ENCODE assay signal across 12 cellular contexts in the genomic region with DNA sequence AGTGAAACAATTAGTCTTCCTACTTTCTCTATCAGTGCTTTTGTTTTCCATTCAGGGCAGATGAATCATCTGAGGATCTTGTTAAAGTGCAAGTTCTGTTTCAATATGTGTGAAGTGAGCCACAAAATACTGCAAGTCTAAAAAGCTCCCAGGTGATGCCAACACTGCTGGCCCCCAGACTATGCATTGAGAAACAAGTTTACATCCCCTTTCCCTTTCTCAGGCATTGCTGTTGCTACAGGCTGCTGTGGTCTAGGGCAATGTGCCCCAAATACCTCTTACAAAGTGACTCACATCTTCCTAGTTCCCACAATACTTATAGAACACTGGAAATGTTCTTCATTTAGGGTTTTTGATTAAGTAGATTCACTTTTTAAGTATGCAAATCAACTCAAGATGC. TPM values are rescaled to one million over a fixed set of nuclear protein-coding genes. Genes with fewer than 3 reads are reported as not detected.
A peak's percentile ranks its signal among the peaks of the same experiment; 100 is the strongest.
DNase-seq lines count a peak whose midpoint lies in the region; ATAC-seq, FAIRE-seq and TF ChIP-seq lines count a peak whose summit lies in the region.
"Had no signal": no experiment of that assay in that cellular context is flagged by ENCODE, and none has a peak within 500 bp of the region (broad histone marks: within the 10 kb centered on the region; RNA-seq: fewer than 3 reads in every experiment).

No MANE protein-coding gene starts in this region.

- H3K27me3 Mint-ChIP-seq in activated naive CD8-positive, alpha-beta T cell treated with anti-CD3 and anti-CD28 coated beads, Interleukin-2, amount 50 U/mL, for 24 hours = no peaks in the 10 kb centered on the region
- H3K27me3 Mint-ChIP-seq in immature natural killer cell (ENCODE audit: low read depth in 3 of 3) = peaks cover 0 to 9% (median 2%) of the 10 kb centered on the region in 3 donors

- H2AFZ ChIP-seq in keratinocyte (ENCODE audit: control insufficient read depth, low read length) = no peak overlapping the region

- no peaks in the 10 kb centered on the region for H3K9me1 ChIP-seq in keratinocyte (ENCODE audit: control insufficient read depth, extremely low read depth, insufficient read depth, low read length)

- no peak overlapping the region for H3K9ac ChIP-seq in keratinocyte (ENCODE audit: control insufficient read depth, extremely low read depth, insufficient read depth, low read length)

- no peaks in the 10 kb centered on the region for H3K79me2 ChIP-seq in keratinocyte (ENCODE audit: control insufficient read depth, insufficient read depth, low read length)

- peaks cover 9% of the 10 kb centered on the region for H3K4me1 ChIP-seq in keratinocyte (ENCODE audit: control insufficient read depth, extremely low read depth, insufficient read depth, low read length)
- H3K4me1 ChIP-seq: gastroesophageal sphincter had no signal

- H3K27ac ChIP-seq in keratinocyte (ENCODE audit: control insufficient read depth, insufficient read depth, low read length) = no peak overlapping the region
- H3K27ac ChIP-seq: gastroesophageal sphincter had no signal

- peak overlapping the region; percentile 22 for H3K4me2 ChIP-seq in keratinocyte (ENCODE audit: control insufficient read depth, extremely low read depth, insufficient read depth, low read depth, low read length)

- H3K4me1 Mint-ChIP-seq in activated naive CD8-positive, alpha-beta T cell treated with anti-CD3 and anti-CD28 coated beads, Interleukin-2, amount 50 U/mL, for 24 hours = peaks cover 10% of the 10 kb centered on the region
- H3K4me1 Mint-ChIP-seq in immature natural killer cell = no peaks in the 10 kb centered on the region

- no peak overlapping the region for H3K4me3 Mint-ChIP-seq in activated naive CD8-positive, alpha-beta T cell treated with anti-CD3 and anti-CD28 coated beads, Interleukin-2, amount 50 U/mL, for 24 hours
- no peak overlapping the region for H3K4me3 Mint-ChIP-seq in immature natural killer cell
- H3K4me3 Mint-ChIP-seq: stimulated activated naive CD8-positive, alpha-beta T cell treated with anti-CD3 and anti-CD28 coated beads, Interleukin-15, Interleukin-2, amounts not matched to agents 100 ng/mL and 50 ng/mL, for 24 hours had no signal

- peak; percentile 94 for ATAC-seq in activated naive CD8-positive, alpha-beta T cell treated with anti-CD3 and anti-CD28 coated beads, Interleukin-2, amount 50 U/mL, for 24 hours
- ATAC-seq in HG03159 (IDR thresholded peaks at IDR 0.05; ENCODE audit: unreplicated experiment) = no peak
- ATAC-seq: gastroesophageal sphincter had no signal

- no peak overlapping the region for H3K27ac Mint-ChIP-seq in activated naive CD8-positive, alpha-beta T cell treated with anti-CD3 and anti-CD28 coated beads, Interleukin-2, amount 50 U/mL, for 24 hours
- no peak overlapping the region for H3K27ac Mint-ChIP-seq in immature natural killer cell
- H3K27ac Mint-ChIP-seq: activated T-helper 2 cell treated with anti-CD3 and anti-CD28 coated beads, Interferon-gamma antibody, Interleukin-2, Interleukin-4, amounts not matched to agents 10 μg/mL and 5 μg/mL and 100 μg/mL, durations not matched to agents 14 hours and 24 hours and 36 hours; stimulated activated naive CD8-positive, alpha-beta T cell treated with anti-CD3 and anti-CD28 coated beads, Interleukin-15, Interleukin-2, amounts not matched to agents 100 ng/mL and 50 ng/mL, for 24 hours had no signal

- DNase-seq in CD1c-positive myeloid dendritic cell (ENCODE audit: extremely low spot score) (peak; percentile 3), HS-5 (ENCODE audit: low read depth) (peak; percentile 15), keratinocyte (ENCODE audit: low read depth, low spot score) (no peak), immature natural killer cell (no peak), SK-N-DZ (ENCODE audit: low spot score) (no peak)
- peak; percentile 9 for DNase-seq in activated naive CD8-positive, alpha-beta T cell treated with anti-CD3 and anti-CD28 coated beads, Interleukin-2, amount 50 U/mL, for 24 hours
- DNase-seq: NCI-H226 had no signal

- dilution Hi-C loops in keratinocyte (cut with MboI; ENCODE audit: extremely low pct_ligation_motif_present, low sequenced_read_pairs) = no loop called here

- no peaks in the 10 kb centered on the region for H4K20me1 ChIP-seq in keratinocyte (ENCODE audit: control insufficient read depth, extremely low read depth, insufficient read depth, low read length)

- H3K36me3 ChIP-seq in keratinocyte (ENCODE audit: control insufficient read depth in 2 of 2, extremely low read depth in 1 of 2, insufficient read depth in 2 of 2, low read length in 2 of 2) = no peaks in the 10 kb centered on the region
- H3K36me3 ChIP-seq: gastroesophageal sphincter had no signal

- no peaks in the 10 kb centered on the region for H3K9me3 Mint-ChIP-seq in activated naive CD8-positive, alpha-beta T cell treated with anti-CD3 and anti-CD28 coated beads, Interleukin-2, amount 50 U/mL, for 24 hours
- no peaks in the 10 kb centered on the region for H3K9me3 Mint-ChIP-seq in immature natural killer cell
- H3K9me3 Mint-ChIP-seq: activated T-helper 2 cell treated with anti-CD3 and anti-CD28 coated beads, Interferon-gamma antibody, Interleukin-2, Interleukin-4, amounts not matched to agents 10 μg/mL and 5 μg/mL and 100 μg/mL, durations not matched to agents 14 hours and 24 hours and 36 hours; stimulated activated naive CD8-positive, alpha-beta T cell treated with anti-CD3 and anti-CD28 coated beads, Interleukin-15, Interleukin-2, amounts not matched to agents 100 ng/mL and 50 ng/mL, for 24 hours had no signal

- TF ChIP-seq CTCF in keratinocyte (optimal IDR thresholded peaks at IDR 0.05 in 1 of 3, IDR thresholded peaks at IDR 0.05 in 1 of 3, conservative IDR thresholded peaks at IDR 0.05 in 1 of 3; ENCODE audit: extremely low read depth in 1 of 3, insufficient read depth in 2 of 3, low read length in 3 of 3) = no peak

- FAIRE-seq in keratinocyte (lab: Jason Lieb, UNC) = no peak
- FAIRE-seq: GM18507 had no signal

- H3K27me3 ChIP-seq in keratinocyte (ENCODE audit: control insufficient read depth, extremely low read depth, insufficient read depth, low read length) = no peaks in the 10 kb centered on the region
- H3K27me3 ChIP-seq: gastroesophageal sphincter had no signal

- no peaks in the 10 kb centered on the region for H3K9me3 ChIP-seq in keratinocyte (ENCODE audit: control insufficient read depth, low read depth, low read length)
- H3K9me3 ChIP-seq: gastroesophageal sphincter had no signal

- H3K36me3 Mint-ChIP-seq in activated naive CD8-positive, alpha-beta T cell treated with anti-CD3 and anti-CD28 coated beads, Interleukin-2, amount 50 U/mL, for 24 hours (ENCODE audit: low read depth) = no peaks in the 10 kb centered on the region
- H3K36me3 Mint-ChIP-seq in immature natural killer cell = no peaks in the 10 kb centered on the region

- H3K4me3 ChIP-seq in keratinocyte (ENCODE audit: control insufficient read depth in 2 of 3, extremely low read depth in 1 of 3, insufficient read depth in 2 of 3, low read depth in 1 of 3, low read length in 3 of 3) = no peak overlapping the region
- H3K4me3 ChIP-seq: gastroesophageal sphincter had no signal

RNA-seq across cellular contexts. Expression of a gene that starts 31.8 kb away (rescaled TPM):
- polyA plus RNA-seq in keratinocyte = 56.1 to 120 TPM (median 119 TPM) in 3 replicates
- polyA plus RNA-seq in keratinocyte (2011; ENCODE audit: low read depth) = 59.8 TPM
- 109 and 128 TPM in 2 replicates for polyA plus RNA-seq in keratinocyte (2011; cell fraction: cytosol; rRNA removed)
- 45.3 and 66.7 TPM in 2 replicates for polyA plus RNA-seq in keratinocyte (2011; cell fraction: nucleus; rRNA removed)
- polyA plus RNA-seq in keratinocyte (2012; ENCODE audit: low replicate concordance) = 86.8 and 108 TPM in 2 replicates
- 3.4 to 30.3 TPM (median 17.3 TPM) in 3 replicates for polyA minus RNA-seq in keratinocyte
- 31.1 TPM for polyA minus RNA-seq in keratinocyte (2011; cell fraction: cytosol; rRNA and poly(A)+ RNA removed)
- polyA minus RNA-seq in keratinocyte (2011; cell fraction: nucleus; rRNA and poly(A)+ RNA removed) = 11.5 and 13.3 TPM in 2 replicates
- polyA plus RNA-seq in immature natural killer cell = 100 to 1,000 TPM; 113 to 167 (median 153) TPM
- 51.9 and 55.9 TPM in 2 replicates for polyA plus RNA-seq in SK-N-DZ (2014; cell fraction: cytosol; rRNA removed)
- polyA plus RNA-seq in SK-N-DZ (2014; cell fraction: nucleus; rRNA removed) = 24.0 and 26.2 TPM in 2 replicates

Comparison
In these comparisons a context has a peak if more than half of its experiments do, and no peak if none do; other contexts are left out.
1. DNase-seq: peak in CD1c-positive myeloid dendritic cell (single experiment), HS-5 (single experiment) and activated naive CD8-positive, alpha-beta T cell treated with anti-CD3 and anti-CD28 coated beads, Interleukin-2, amount 50 U/mL, for 24 hours (single experiment); none in keratinocyte (single experiment), immature natural killer cell (0 of 3) and SK-N-DZ (single experiment).